ENCODE assay signal across 8 cellular contexts in the genomic region with DNA sequence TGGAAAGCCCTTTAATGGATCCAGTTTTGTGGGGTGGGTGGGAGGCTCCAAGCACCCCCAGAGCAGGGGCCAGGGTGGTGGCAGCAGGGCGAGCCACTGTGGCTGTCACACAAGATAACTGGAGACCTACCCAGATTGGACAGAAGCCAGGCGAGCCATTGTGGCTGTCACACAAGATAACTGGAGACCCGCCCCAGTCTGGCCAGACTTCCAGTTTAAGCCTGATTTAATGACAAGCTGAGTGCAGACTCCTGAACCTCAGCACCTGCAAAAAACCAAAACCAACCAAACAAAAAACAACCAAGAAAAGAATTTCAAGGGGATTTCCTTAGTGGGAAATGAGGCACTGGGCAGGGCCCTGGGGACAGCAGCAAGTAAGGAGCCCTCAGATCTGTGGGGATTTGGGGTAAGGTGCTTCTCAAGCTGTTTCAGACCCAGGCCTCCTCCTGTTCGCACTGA.
A peak's percentile ranks its signal among the peaks of the same experiment; 100 is the strongest.
DNase-seq lines count a peak whose midpoint lies in the region; ATAC-seq and TF ChIP-seq lines count a peak whose summit lies in the region.

No MANE protein-coding gene starts in this region.

- H2AFZ ChIP-seq in hepatocyte, result no peak overlapping the region

- WGBS in hepatocyte (ENCODE audit: low lambda C conversion rate, missing lambda C conversion rate), result 69% methylated on average over 4 of the region's 4 CpGs

- H3K4me2 ChIP-seq in hepatocyte, result no peak overlapping the region

- no peak overlapping the region for H3K4me3 Mint-ChIP-seq in T-helper 2 cell treated with Interferon-gamma antibody and Interleukin-4, amounts not matched to agents 5 μg/mL and 100 μg/mL, for 36 hours
- H3K4me3 Mint-ChIP-seq in glutamatergic neuron (ENCODE audit: unreplicated experiment), result no peak overlapping the region

- H3K9me3 Mint-ChIP-seq in T-helper 2 cell treated with Interferon-gamma antibody and Interleukin-4, amounts not matched to agents 5 μg/mL and 100 μg/mL, for 36 hours, result peaks cover 8% of the 10 kb centered on the region
- peaks cover 7% of the 10 kb centered on the region for H3K9me3 Mint-ChIP-seq in glutamatergic neuron (ENCODE audit: unreplicated experiment)

- no peaks in the 10 kb centered on the region for H3K27me3 ChIP-seq in hepatocyte

- peak; percentile 53 for DNase-seq in HT-29 (ENCODE audit: low spot score)
- peak; percentile 64 for DNase-seq in hepatocyte (ENCODE audit: low spot score)
- no peak for DNase-seq in T-helper 2 cell treated with Interferon-gamma antibody and Interleukin-4, amounts not matched to agents 5 μg/mL and 100 μg/mL, for 36 hours (ENCODE audit: low spot score)
- no peak for DNase-seq in 8988T
- DNase-seq in NCI-H2029 (lab: John Stamatoyannopoulos, UW), result no peak
- DNase-seq in glutamatergic neuron, result no peak

- peaks cover 2% of the 10 kb centered on the region for H3K4me1 Mint-ChIP-seq in T-helper 2 cell treated with Interferon-gamma antibody and Interleukin-4, amounts not matched to agents 5 μg/mL and 100 μg/mL, for 36 hours (ENCODE audit: low read depth)
- H3K4me1 Mint-ChIP-seq in glutamatergic neuron (ENCODE audit: low read depth, unreplicated experiment), result peaks cover 26% of the 10 kb centered on the region

- no peaks in the 10 kb centered on the region for H3K79me2 ChIP-seq in hepatocyte

- TF ChIP-seq CTCF in hepatocyte (IDR thresholded peaks at IDR 0.05; ENCODE audit: poor library complexity) (no peak), glutamatergic neuron (IDR thresholded peaks at IDR 0.05; ENCODE audit: partially characterized antibody, unreplicated experiment) (no peak)

- H3K27me3 Mint-ChIP-seq in T-helper 2 cell treated with Interferon-gamma antibody and Interleukin-4, amounts not matched to agents 5 μg/mL and 100 μg/mL, for 36 hours (ENCODE audit: low read depth), result peaks cover 7% of the 10 kb centered on the region
- H3K27me3 Mint-ChIP-seq in glutamatergic neuron (ENCODE audit: unreplicated experiment), result peaks cover 9% of the 10 kb centered on the region

- H4K20me1 ChIP-seq in hepatocyte (ENCODE audit: insufficient read depth, poor library complexity, severe bottlenecking), result no peaks in the 10 kb centered on the region

- no peaks in the 10 kb centered on the region for H3K9me3 ChIP-seq in hepatocyte (ENCODE audit: low read depth)

- ATAC-seq in GM18502 (IDR thresholded peaks at IDR 0.05; ENCODE audit: poor library complexity, unreplicated experiment), result peak; percentile 68
- ATAC-seq in GM21515 (IDR thresholded peaks at IDR 0.05; ENCODE audit: unreplicated experiment), result peak; percentile 64

- no peaks in the 10 kb centered on the region for H3K9me2 ChIP-seq in hepatocyte (replicated peaks; ENCODE audit: insufficient read depth)

- no peak overlapping the region for H3K27ac Mint-ChIP-seq in T-helper 2 cell treated with Interferon-gamma antibody and Interleukin-4, amounts not matched to agents 5 μg/mL and 100 μg/mL, for 36 hours
- no peak overlapping the region for H3K27ac Mint-ChIP-seq in glutamatergic neuron (ENCODE audit: unreplicated experiment)

- H3K4me3 ChIP-seq in hepatocyte, result no peak overlapping the region

- H3K4me1 ChIP-seq in hepatocyte (ENCODE audit: insufficient read depth), result peaks cover 13% of the 10 kb centered on the region

- no peaks in the 10 kb centered on the region for H3K36me3 ChIP-seq in hepatocyte (replicated peaks; ENCODE audit: insufficient read depth, low read depth)

- H3K36me3 Mint-ChIP-seq in T-helper 2 cell treated with Interferon-gamma antibody and Interleukin-4, amounts not matched to agents 5 μg/mL and 100 μg/mL, for 36 hours (ENCODE audit: low read depth), result no peaks in the 10 kb centered on the region
- H3K36me3 Mint-ChIP-seq in glutamatergic neuron (ENCODE audit: unreplicated experiment), result peaks cover 13% of the 10 kb centered on the region

- H3K27ac ChIP-seq in hepatocyte, result peak overlapping the region; percentile 52

Comparison
In these comparisons a context has a peak if more than half of its experiments do, and no peak if none do; other contexts are left out.
1. DNase-seq: peak in HT-29 (single experiment) and hepatocyte (single experiment); none in T-helper 2 cell treated with Interferon-gamma antibody and Interleukin-4, amounts not matched to agents 5 μg/mL and 100 μg/mL, for 36 hours (single experiment), 8988T (single experiment), NCI-H2029 (single experiment) and glutamatergic neuron (single experiment).